ENCODE assay signal across 11 cellular contexts in genomic region chr7:100371561-100372171, GRCh38. TPM values are rescaled to one million over a fixed set of nuclear protein-coding genes. Genes with fewer than 3 reads are reported as not detected.
DNase-seq lines count a peak whose midpoint lies in the region; ATAC-seq and TF ChIP-seq lines count a peak whose summit lies in the region.
"Had no signal": no experiment of that assay in that cellular context is flagged by ENCODE, and none has a peak within 500 bp of the region (broad histone marks: within the 10 kb centered on the region; RNA-seq: fewer than 3 reads in every experiment).

No MANE protein-coding gene starts in this region.

- H3K27ac ChIP-seq in BLaER1 treated with 17β-estradiol and CSF1 and Interleukin-3, amounts not matched to agents 10 nM and 100 nM: peak overlapping the region; percentile 85 to 98 (median 92)
- peak overlapping the region; percentile 100 for H3K27ac ChIP-seq in neutrophil

- H3K9me3 Mint-ChIP-seq in HFFc6 (no peaks in the 10 kb centered on the region), chondrocyte (ENCODE audit: low read depth) (no peaks in the 10 kb centered on the region)
- H3K9me3 Mint-ChIP-seq: activated CD4-positive, alpha-beta memory T cell treated with anti-CD3 and anti-CD28 coated beads, Interleukin-2, amount 10 ng/mL, durations not matched to agents 7 days and 5 days had no signal

- H3K4me3 ChIP-seq in BLaER1 treated with 17β-estradiol and CSF1 and Interleukin-3, amounts not matched to agents 10 nM and 100 nM: 0 out of 20 replicates have a peak overlapping the region, but pooled peaks of 1 of the 10 experiments have one; percentile 36
- H3K4me3 ChIP-seq in neutrophil (ENCODE audit: low read depth in 1 of 2, low read length in 1 of 2): peak overlapping the region; percentile 82 to 91

- peaks cover 0 to 24% (median 0%) of the 10 kb centered on the region in 11 experiments; a peak in 4 of 22 replicates for H3K36me3 ChIP-seq in BLaER1 treated with 17β-estradiol and CSF1 and Interleukin-3, amounts not matched to agents 10 nM and 100 nM
- peaks cover 25% of the 10 kb centered on the region for H3K36me3 ChIP-seq in neutrophil

- H3K4me3 Mint-ChIP-seq in HFFc6 (no peak overlapping the region), chondrocyte (ENCODE audit: unreplicated experiment) (no peak overlapping the region)
- H3K4me3 Mint-ChIP-seq: activated CD4-positive, alpha-beta memory T cell treated with anti-CD3 and anti-CD28 coated beads, Interleukin-2, amount 10 ng/mL, durations not matched to agents 7 days and 5 days had no signal

- H3K27ac Mint-ChIP-seq in HFFc6: peak overlapping the region; percentile 70
- no peak overlapping the region for H3K27ac Mint-ChIP-seq in chondrocyte (ENCODE audit: unreplicated experiment)

- peak overlapping the region; percentile 78 to 99 (median 96) for H3K4me2 ChIP-seq in BLaER1 treated with 17β-estradiol and CSF1 and Interleukin-3, amounts not matched to agents 10 nM and 100 nM

- TF ChIP-seq CTCF in HFFc6 (IDR thresholded peaks at IDR 0.05) (no peak), chondrocyte (IDR thresholded peaks at IDR 0.05) (no peak), neutrophil (IDR thresholded peaks at IDR 0.05) (no peak)

- in situ Hi-C loops in KBM-7 (cut with MboI; ENCODE audit: low pct_unique_long_range_greater_than_20kb, low sequenced_read_pairs): no loop called here

- no peak for DNase-seq in HFFc6
- DNase-seq in chondrocyte (ENCODE audit: low spot score): peak; percentile 64
- DNase-seq in KBM-7: no peak
- no peak for DNase-seq in amygdala (lab: John Stamatoyannopoulos, UW)
- DNase-seq: activated CD4-positive, alpha-beta memory T cell treated with anti-CD3 and anti-CD28 coated beads, Interleukin-2, amount 10 ng/mL, durations not matched to agents 7 days and 5 days; activated naive CD4-positive, alpha-beta T cell; COR-L47 had no signal

- ATAC-seq in GM21529 (IDR thresholded peaks at IDR 0.05; ENCODE audit: unreplicated experiment) (no peak), GM19035 (IDR thresholded peaks at IDR 0.05; ENCODE audit: unreplicated experiment) (no peak)

- H3K9ac ChIP-seq in BLaER1 treated with 17β-estradiol and CSF1 and Interleukin-3, amounts not matched to agents 10 nM and 100 nM: peak overlapping the region; percentile 58 to 87 (median 74); a peak in 20 of 22 replicates

- H4K20me1 ChIP-seq in BLaER1 treated with 17β-estradiol and CSF1 and Interleukin-3, amounts not matched to agents 10 nM and 100 nM: peaks cover 0 to 22% (median 0%) of the 10 kb centered on the region in 11 experiments; a peak in 3 of 22 replicates

- H3K27me3 Mint-ChIP-seq in HFFc6 (ENCODE audit: insufficient read depth) (peaks cover 6% of the 10 kb centered on the region), chondrocyte (ENCODE audit: low read depth) (no peaks in the 10 kb centered on the region)
- H3K27me3 Mint-ChIP-seq: activated CD4-positive, alpha-beta memory T cell treated with anti-CD3 and anti-CD28 coated beads, Interleukin-2, amount 10 ng/mL, durations not matched to agents 7 days and 5 days had no signal

- no peaks in the 10 kb centered on the region; the same call in 1 of the 2 replicates for H3K4me1 Mint-ChIP-seq in HFFc6 (ENCODE audit: low read depth)
- no peaks in the 10 kb centered on the region for H3K4me1 Mint-ChIP-seq in chondrocyte (ENCODE audit: low read depth)

- H3K9me3 ChIP-seq in BLaER1 treated with 17β-estradiol and CSF1 and Interleukin-3, amounts not matched to agents 10 nM and 100 nM (replicated peaks in 1 of 11): no peaks in the 10 kb centered on the region
- H3K9me3 ChIP-seq in neutrophil: no peaks in the 10 kb centered on the region

- H3K4me1 ChIP-seq in BLaER1 treated with 17β-estradiol and CSF1 and Interleukin-3, amounts not matched to agents 10 nM and 100 nM: peaks cover 75 to 100% (median 84%) of the 10 kb centered on the region in 10 experiments
- peaks cover 90 to 100% of the 10 kb centered on the region in 2 experiments for H3K4me1 ChIP-seq in neutrophil (ENCODE audit: control insufficient read depth in 1 of 2, insufficient read depth in 1 of 2, low read depth in 1 of 2, low read length in 1 of 2)

- H3K36me3 Mint-ChIP-seq in HFFc6 (ENCODE audit: low read depth) (no peaks in the 10 kb centered on the region), chondrocyte (ENCODE audit: low read depth) (no peaks in the 10 kb centered on the region)

- H3K27me3 ChIP-seq in BLaER1 treated with 17β-estradiol and CSF1 and Interleukin-3, amounts not matched to agents 10 nM and 100 nM: no peaks in the 10 kb centered on the region
- H3K27me3 ChIP-seq in neutrophil: no peaks in the 10 kb centered on the region

RNA-seq across cellular contexts. Expression of gene PILRA, which starts 1.6 kb away (rescaled TPM):
- under 1 TPM in 4 of 6 experiments, not detected in 2; 0.30 to 0.34 (median 0.31) TPM for total RNA-seq in HFFc6 (2021; fragmentation: NEBNext Ultra II Directional; extraction: Animal tissue kit (Norgen Biotek cat#: 25700))
- 0.60 to 0.92 TPM (median 0.62 TPM) in 3 replicates for total RNA-seq in chondrocyte

RNA-seq across cellular contexts. Expression of gene PILRB, which starts 13.7 kb away (rescaled TPM):
- 10 to 100 TPM in 4 of 6 experiments, 1 to 10 TPM in 2; 7.0 to 12.6 (median 10.6) TPM for total RNA-seq in HFFc6 (2021; fragmentation: NEBNext Ultra II Directional; extraction: Animal tissue kit (Norgen Biotek cat#: 25700))
- total RNA-seq in chondrocyte: 19.1 to 32.2 TPM (median 20.3 TPM) in 3 replicates

RNA-seq across cellular contexts. Expression of gene ZCWPW1, which starts 56.8 kb away (rescaled TPM):
- total RNA-seq in HFFc6 (2021; fragmentation: NEBNext Ultra II Directional; extraction: Animal tissue kit (Norgen Biotek cat#: 25700)): 1 to 10 TPM in 4 of 6 experiments, under 1 TPM in 2; 0.55 to 1.7 (median 1.2) TPM
- total RNA-seq in chondrocyte: 2.3 to 3.8 TPM (median 2.6 TPM) in 3 replicates

RNA-seq across cellular contexts. Expression of gene MEPCE, which starts 58.0 kb away (rescaled TPM):
- 10 to 100 TPM; 38.7 to 42.9 (median 41.2) TPM for total RNA-seq in HFFc6 (2021; fragmentation: NEBNext Ultra II Directional; extraction: Animal tissue kit (Norgen Biotek cat#: 25700))
- 30.9 to 39.1 TPM (median 31.8 TPM) in 3 replicates for total RNA-seq in chondrocyte
